In genomic region chr13:24195626-24196025, GRCh38 we compare ENCODE assay signal across 2 cellular contexts.
TF ChIP-seq lines count a peak whose summit lies in the region.

No MANE protein-coding gene starts in this region.

TF ChIP-seq in liver, 16 proteins besides CTCF, POLR2A, EP300 and RAD21:
- TF ChIP-seq SP1 (IDR thresholded peaks at IDR 0.05) (no peak), EGR1 (IDR thresholded peaks at IDR 0.05; ENCODE audit: low read depth in 2 of 2) (no peak), ATF3 (IDR thresholded peaks at IDR 0.05) (no peak), GABPA (IDR thresholded peaks at IDR 0.05 in 1 of 2, conservative IDR thresholded peaks at IDR 0.05 in 1 of 2) (no peak), HNF4G (IDR thresholded peaks at IDR 0.05) (no peak), REST (IDR thresholded peaks at IDR 0.05) (no peak), FOXA1 (IDR thresholded peaks at IDR 0.05) (no peak), FOXA2 (IDR thresholded peaks at IDR 0.05) (no peak), JUND (IDR thresholded peaks at IDR 0.05) (no peak), TAF1 (conservative IDR thresholded peaks at IDR 0.05) (no peak), YY1 (IDR thresholded peaks at IDR 0.05) (no peak), HNF4A (conservative IDR thresholded peaks at IDR 0.05) (no peak), ZBTB33 (IDR thresholded peaks at IDR 0.05) (no peak), NR2F2 (IDR thresholded peaks at IDR 0.05) (no peak)

TF ChIP-seq in HepG2, 621 proteins besides CTCF, POLR2A, EP300 and RAD21:
- no peak for TF ChIP-seq ZBED4 (CRISPR knock-in tag; IDR thresholded peaks at IDR 0.05; ENCODE audit: borderline replicate concordance)
- TF ChIP-seq RELA (CRISPR knock-in tag; IDR thresholded peaks at IDR 0.05) = no peak
- no peak for TF ChIP-seq KDM3A (CRISPR knock-in tag; IDR thresholded peaks at IDR 0.05; ENCODE audit: low read depth)
- TF ChIP-seq MEF2D (CRISPR knock-in tag; IDR thresholded peaks at IDR 0.05) = no peak
- no peak for TF ChIP-seq HOXA3 (CRISPR knock-in tag; IDR thresholded peaks at IDR 0.05)
- no peak for TF ChIP-seq ZNF280B (CRISPR knock-in tag; IDR thresholded peaks at IDR 0.05; ENCODE audit: borderline replicate concordance)
- TF ChIP-seq ZNF547 (CRISPR knock-in tag; IDR thresholded peaks at IDR 0.05) = no peak
TF ChIP-seq in HepG2: peak in this region for 0.
